Comparison of ENCODE assay signal across 27 cellular contexts in the genomic region with DNA sequence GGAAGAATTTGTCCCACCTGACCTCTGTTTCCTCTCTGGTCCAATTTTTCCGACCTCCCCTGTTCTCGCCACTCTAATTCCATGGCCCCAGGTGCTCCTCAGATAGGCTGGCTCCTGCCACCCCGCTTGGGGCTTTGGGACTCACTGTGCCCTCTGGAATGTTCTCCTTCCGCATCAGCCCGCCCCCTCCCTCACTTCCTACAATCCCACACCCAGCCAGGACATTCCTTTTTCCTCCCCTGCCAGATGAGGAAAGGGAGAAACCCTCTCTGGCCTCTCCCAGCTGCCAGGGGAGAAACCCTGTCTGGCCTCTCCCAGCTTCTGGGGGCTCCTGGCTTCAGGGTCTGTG. TPM values are rescaled to one million over a fixed set of nuclear protein-coding genes. Genes with fewer than 3 reads are reported as not detected.
"Had no signal": no experiment of that assay in that cellular context is flagged by ENCODE, and none has a peak within 500 bp of the region (broad histone marks: within the 10 kb centered on the region; RNA-seq: fewer than 3 reads in every experiment).

No MANE protein-coding gene starts in this region.

- H3K4me3 ChIP-seq: cardiac muscle cell had no signal

- H3K27ac Mint-ChIP-seq: activated CD4-positive, alpha-beta memory T cell treated with anti-CD3 and anti-CD28 coated beads, Interleukin-2, amount 10 ng/mL, durations not matched to agents 7 days and 5 days; activated naive CD4-positive, alpha-beta T cell treated with anti-CD3 and anti-CD28 coated beads, Interleukin-2, amount 10 ng/mL, durations not matched to agents 7 days and 5 days; activated naive CD8-positive, alpha-beta T cell treated with anti-CD3 and anti-CD28 coated beads for 36 hours; activated T-cell treated with anti-CD3 and anti-CD28 coated beads, Interleukin-2, amount 50 U/mL, for 72 hours; activated T-helper 2 cell treated with anti-CD3 and anti-CD28 coated beads, Interferon-gamma antibody, Interleukin-2, Interleukin-4, amounts not matched to agents 10 μg/mL and 5 μg/mL and 100 μg/mL, durations not matched to agents 14 hours and 24 hours and 36 hours; T-helper 17 cell had no signal

- H3K27me3 ChIP-seq: cardiac muscle cell had no signal

- H3K4me1 Mint-ChIP-seq: activated CD4-positive, alpha-beta memory T cell treated with anti-CD3 and anti-CD28 coated beads, Interleukin-2, amount 10 ng/mL, durations not matched to agents 7 days and 5 days; activated naive CD4-positive, alpha-beta T cell treated with anti-CD3 and anti-CD28 coated beads, Interleukin-2, amount 10 ng/mL, durations not matched to agents 7 days and 5 days; activated naive CD8-positive, alpha-beta T cell treated with anti-CD3 and anti-CD28 coated beads for 36 hours had no signal

- ATAC-seq: activated T-cell treated with anti-CD3 and anti-CD28 coated beads, Interleukin-2, amount 50 U/mL, for 72 hours; PC-3; T-helper 17 cell had no signal

- H3K36me3 Mint-ChIP-seq: activated naive CD4-positive, alpha-beta T cell treated with anti-CD3 and anti-CD28 coated beads, Interleukin-2, amount 10 ng/mL, durations not matched to agents 7 days and 5 days; activated naive CD8-positive, alpha-beta T cell treated with anti-CD3 and anti-CD28 coated beads for 36 hours had no signal

- H3K4me3 Mint-ChIP-seq: activated CD4-positive, alpha-beta memory T cell treated with anti-CD3 and anti-CD28 coated beads, Interleukin-2, amount 10 ng/mL, durations not matched to agents 7 days and 5 days; activated naive CD4-positive, alpha-beta T cell treated with anti-CD3 and anti-CD28 coated beads, Interleukin-2, amount 10 ng/mL, durations not matched to agents 7 days and 5 days; activated naive CD8-positive, alpha-beta T cell treated with anti-CD3 and anti-CD28 coated beads for 36 hours; activated T-cell treated with anti-CD3 and anti-CD28 coated beads, Interleukin-2, amount 50 U/mL, for 72 hours; T-helper 17 cell had no signal

- H3K36me3 ChIP-seq: brain microvascular endothelial cell, cardiac muscle cell had no signal

- DNase-seq: activated CD4-positive, alpha-beta memory T cell treated with anti-CD3 and anti-CD28 coated beads, Interleukin-2, amount 10 ng/mL, durations not matched to agents 7 days and 5 days; activated CD4-positive, alpha-beta T cell treated with anti-CD3 and anti-CD28 coated beads, Interleukin-2, amount 50 U/mL, for 1 hour; activated CD4-positive, CD25-positive, alpha-beta regulatory T cell; activated CD8-positive, alpha-beta memory T cell treated with anti-CD3 and anti-CD28 coated beads, Interleukin-2, amount 50 U/mL, for 4 hours; activated gamma-delta T cell treated with Interleukin-2 at 50 U/mL for 16 hours; activated naive CD4-positive, alpha-beta T cell treated with anti-CD3 and anti-CD28 coated beads, Interleukin-2, amount 10 ng/mL, durations not matched to agents 7 days and 5 days; activated naive CD8-positive, alpha-beta T cell treated with anti-CD3 and anti-CD28 coated beads for 36 hours; activated T-cell treated with anti-CD3 and anti-CD28 coated beads, Interleukin-2, amount 50 U/mL, for 72 hours; brain microvascular endothelial cell; MV-4-11; NCI-H1092 treated with DMSO at 0.1 percent for 48 hours; NCI-H1436; NCI-H1694 treated with DMSO at 0.1 percent for 48 hours; NCI-H2029 treated with DMSO at 0.1 percent for 48 hours; NCI-H345; NCI-H510A; NCI-H69; PC-3; SHP77 treated with DMSO at 0.1 percent for 48 hours; T-helper 17 cell; T1000 had no signal

- H3K9me3 Mint-ChIP-seq: activated CD4-positive, alpha-beta memory T cell treated with anti-CD3 and anti-CD28 coated beads, Interleukin-2, amount 10 ng/mL, durations not matched to agents 7 days and 5 days; activated naive CD4-positive, alpha-beta T cell treated with anti-CD3 and anti-CD28 coated beads, Interleukin-2, amount 10 ng/mL, durations not matched to agents 7 days and 5 days; activated naive CD8-positive, alpha-beta T cell treated with anti-CD3 and anti-CD28 coated beads for 36 hours; activated T-cell treated with anti-CD3 and anti-CD28 coated beads, Interleukin-2, amount 50 U/mL, for 72 hours; activated T-helper 2 cell treated with anti-CD3 and anti-CD28 coated beads, Interferon-gamma antibody, Interleukin-2, Interleukin-4, amounts not matched to agents 10 μg/mL and 5 μg/mL and 100 μg/mL, durations not matched to agents 14 hours and 24 hours and 36 hours had no signal

- H3K4me2 ChIP-seq: KMS-11 had no signal

- H3K9ac ChIP-seq: KMS-11 had no signal

- H3K27ac ChIP-seq: brain microvascular endothelial cell, cardiac muscle cell, KMS-11 had no signal

RNA-seq across cellular contexts. Expression of a gene that starts 3.1 kb away (rescaled TPM):
- total RNA-seq: activated CD4-positive, alpha-beta memory T cell treated with anti-CD3 and anti-CD28 coated beads, Interleukin-2, amount 10 ng/mL, durations not matched to agents 7 days and 5 days; activated naive CD8-positive, alpha-beta T cell treated with anti-CD3 and anti-CD28 coated beads for 36 hours; activated T-cell treated with anti-CD3 and anti-CD28 coated beads, Interleukin-2, amount 50 U/mL, for 72 hours; activated T-helper 2 cell treated with anti-CD3 and anti-CD28 coated beads, Interferon-gamma antibody, Interleukin-2, Interleukin-4, amounts not matched to agents 10 μg/mL and 5 μg/mL and 100 μg/mL, durations not matched to agents 14 hours and 24 hours and 36 hours; cardiac muscle cell; MCF 10A; PC-3; SK-MEL-5; T-helper 17 cell had no signal
- polyA plus RNA-seq: adipose tissue, cardiac muscle cell had no signal

RNA-seq across cellular contexts. Expression of a gene that starts 20.0 kb away (rescaled TPM):
- total RNA-seq: activated CD4-positive, alpha-beta memory T cell treated with anti-CD3 and anti-CD28 coated beads, Interleukin-2, amount 10 ng/mL, durations not matched to agents 7 days and 5 days; activated naive CD8-positive, alpha-beta T cell treated with anti-CD3 and anti-CD28 coated beads for 36 hours; activated T-cell treated with anti-CD3 and anti-CD28 coated beads, Interleukin-2, amount 50 U/mL, for 72 hours; activated T-helper 2 cell treated with anti-CD3 and anti-CD28 coated beads, Interferon-gamma antibody, Interleukin-2, Interleukin-4, amounts not matched to agents 10 μg/mL and 5 μg/mL and 100 μg/mL, durations not matched to agents 14 hours and 24 hours and 36 hours; cardiac muscle cell; MCF 10A; PC-3; SK-MEL-5; T-helper 17 cell had no signal
- polyA plus RNA-seq: adipose tissue, cardiac muscle cell had no signal
